In the genomic region with DNA sequence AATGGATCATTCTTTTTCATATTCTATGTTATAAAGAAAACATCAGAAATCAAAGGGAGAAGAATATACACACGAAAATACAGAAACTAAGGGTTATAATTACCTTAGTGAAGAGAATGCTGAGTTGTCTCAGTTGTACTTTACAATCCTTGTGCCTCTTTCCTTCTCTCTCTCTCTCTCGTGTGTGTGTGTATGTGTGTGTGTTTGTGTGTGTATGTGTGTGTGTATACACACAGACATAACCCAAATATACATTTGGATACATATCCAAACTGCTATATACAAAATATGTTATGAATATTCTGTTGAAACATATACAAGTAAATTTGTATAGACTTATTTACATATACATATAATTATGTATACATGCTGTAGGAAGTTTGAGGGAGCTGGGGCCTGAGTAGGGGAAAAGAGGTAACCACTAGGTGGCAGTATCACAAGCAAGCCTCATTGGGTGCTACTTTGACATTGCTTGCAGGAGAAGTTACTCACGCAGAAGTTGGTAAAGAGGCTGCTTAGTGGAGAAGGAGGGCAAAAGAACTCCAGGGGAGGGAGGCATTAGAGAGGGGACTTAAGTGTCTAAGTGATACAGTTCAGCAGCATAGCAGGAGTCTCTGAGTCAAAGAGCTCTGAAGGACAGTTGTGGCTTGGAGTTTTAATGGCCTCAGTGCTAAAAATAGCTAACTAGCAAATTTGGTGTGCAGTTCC, we compare ENCODE assay signal across 8 cellular contexts.
DNase-seq lines count a peak whose midpoint lies in the region; ATAC-seq and TF ChIP-seq lines count a peak whose summit lies in the region.

No MANE protein-coding gene starts in this region.

- DNase-seq in AG10803 (ENCODE audit: low read depth) (no peak), SW480 (ENCODE audit: low spot score) (peak; percentile 7), kidney tubule cell (ENCODE audit: low spot score) (peak; percentile 53), T1000 (lab: John Stamatoyannopoulos, UW) (no peak), activated gamma-delta T cell (lab: John Stamatoyannopoulos, UW) (no peak)

- peak; percentile 58 for ATAC-seq in GM18870 (IDR thresholded peaks at IDR 0.05; ENCODE audit: unreplicated experiment)
- ATAC-seq in HG03565 (IDR thresholded peaks at IDR 0.05; ENCODE audit: unreplicated experiment): peak; percentile 82
- ATAC-seq in HG03378 (IDR thresholded peaks at IDR 0.05; ENCODE audit: unreplicated experiment): no peak

- H3K4me3 ChIP-seq in AG10803 (ENCODE audit: low read length): no peak overlapping the region

- peak; percentile 43 for TF ChIP-seq CTCF in AG10803 (conservative IDR thresholded peaks at IDR 0.05; ENCODE audit: low read length)

Comparison
In these comparisons a context has a peak if more than half of its experiments do, and no peak if none do; other contexts are left out.
1. DNase-seq: peak in SW480 (single experiment) and kidney tubule cell (single experiment); none in AG10803 (single experiment), T1000 (single experiment) and activated gamma-delta T cell (single experiment).